Comparison of ENCODE assay signal across 21 cellular contexts in the genomic region with DNA sequence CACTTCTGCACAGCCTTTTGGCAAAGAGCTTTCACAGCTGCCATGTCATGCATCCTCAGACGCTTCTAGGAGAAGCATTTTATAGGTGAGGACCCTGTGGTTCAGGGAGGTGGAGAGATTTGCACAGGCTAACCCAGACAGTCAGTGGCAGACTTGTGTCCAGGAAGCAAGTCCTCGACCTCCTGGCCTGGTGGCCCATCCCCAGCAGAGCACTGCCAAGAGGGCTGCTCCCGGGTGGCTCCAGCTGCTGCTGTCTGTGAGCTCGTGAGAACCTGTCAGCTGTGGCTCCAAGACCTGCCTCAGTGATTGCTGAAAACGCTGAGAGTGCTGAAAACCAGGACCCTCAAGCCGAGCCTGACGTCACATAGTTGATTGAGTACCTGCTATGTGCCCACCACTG.
"Had no signal": no experiment of that assay in that cellular context is flagged by ENCODE, and none has a peak within 500 bp of the region (broad histone marks: within the 10 kb centered on the region; RNA-seq: fewer than 3 reads in every experiment).

No MANE protein-coding gene starts in this region.

- H3K4me1 Mint-ChIP-seq: central memory CD8-positive, alpha-beta T cell; stimulated activated memory B cell treated with anti-CD40 and anti-IgM and Interleukin-4, amounts not matched to agents 10 μg/mL and 1 μg/mL and 100 μg/mL, for 72 hours had no signal

- FAIRE-seq: endothelial cell of umbilical vein had no signal

- ATAC-seq: activated CD8-positive, alpha-beta T cell treated with anti-CD3 and anti-CD28 coated beads, Interleukin-2, amount 10 ng/mL, durations not matched to agents 7 days and 5 days; activated naive CD4-positive, alpha-beta T cell treated with anti-CD3 and anti-CD28 coated beads, Interleukin-2, amount 50 U/mL, for 72 hours; effector memory CD8-positive, alpha-beta T cell; esophagus mucosa; stimulated activated memory B cell treated with anti-CD40 and anti-IgM and Interleukin-4, amounts not matched to agents 10 μg/mL and 1 μg/mL and 100 μg/mL, for 72 hours had no signal

- DNase-seq: activated CD4-positive, alpha-beta T cell treated with anti-CD3 and anti-CD28 coated beads, Interleukin-2, amount 50 U/mL, for 1 hour; activated CD8-positive, alpha-beta T cell treated with anti-CD3 and anti-CD28 coated beads, Interleukin-2, amount 10 ng/mL, durations not matched to agents 7 days and 5 days; aorta; brain microvascular endothelial cell; dorsolateral prefrontal cortex; effector memory CD8-positive, alpha-beta T cell; foreskin melanocyte; hippocampal formation; kidney glomerular epithelial cell; midbrain; nephron progenitor cell; stomach had no signal

- H3K36me3 ChIP-seq: brain microvascular endothelial cell, stomach, suprapubic skin, tibial nerve had no signal

- H3K27ac ChIP-seq: brain microvascular endothelial cell, dorsolateral prefrontal cortex, skin epidermis, stomach, suprapubic skin, tibial nerve had no signal

- H3K4me3 Mint-ChIP-seq: activated CD8-positive, alpha-beta T cell treated with anti-CD3 and anti-CD28 coated beads, Interleukin-2, amount 10 ng/mL, durations not matched to agents 7 days and 5 days; activated T-helper 1 cell treated with anti-CD3 and anti-CD28 coated beads, Interleukin-12 subunit alpha, Interleukin-12 subunit beta, Interleukin-2, Interleukin-4 antibody, amounts not matched to agents 30 ng/mL and 10 ng/mL and 1 ng/mL, durations not matched to agents 14 hours and 24 hours and 36 hours; central memory CD8-positive, alpha-beta T cell; effector memory CD8-positive, alpha-beta T cell; nephron progenitor cell; stimulated activated memory B cell treated with anti-CD40 and anti-IgM and Interleukin-4, amounts not matched to agents 10 μg/mL and 1 μg/mL and 100 μg/mL, for 72 hours had no signal

- H3K4me1 ChIP-seq: stomach, suprapubic skin, tibial nerve had no signal

- H3K27ac Mint-ChIP-seq: activated CD8-positive, alpha-beta T cell treated with anti-CD3 and anti-CD28 coated beads, Interleukin-2, amount 10 ng/mL, durations not matched to agents 7 days and 5 days; activated naive CD4-positive, alpha-beta T cell treated with anti-CD3 and anti-CD28 coated beads, Interleukin-2, amount 50 U/mL, for 72 hours; activated T-helper 1 cell treated with anti-CD3 and anti-CD28 coated beads, Interleukin-12 subunit alpha, Interleukin-12 subunit beta, Interleukin-2, Interleukin-4 antibody, amounts not matched to agents 30 ng/mL and 10 ng/mL and 1 ng/mL, durations not matched to agents 14 hours and 24 hours and 36 hours; effector memory CD8-positive, alpha-beta T cell; nephron progenitor cell; stimulated activated memory B cell treated with anti-CD40 and anti-IgM and Interleukin-4, amounts not matched to agents 10 μg/mL and 1 μg/mL and 100 μg/mL, for 72 hours had no signal

- H3K9me3 Mint-ChIP-seq: activated naive CD4-positive, alpha-beta T cell treated with anti-CD3 and anti-CD28 coated beads, Interleukin-2, amount 50 U/mL, for 72 hours; activated T-helper 1 cell treated with anti-CD3 and anti-CD28 coated beads, Interleukin-12 subunit alpha, Interleukin-12 subunit beta, Interleukin-2, Interleukin-4 antibody, amounts not matched to agents 30 ng/mL and 10 ng/mL and 1 ng/mL, durations not matched to agents 14 hours and 24 hours and 36 hours; central memory CD8-positive, alpha-beta T cell; effector memory CD8-positive, alpha-beta T cell; stimulated activated memory B cell treated with anti-CD40 and anti-IgM and Interleukin-4, amounts not matched to agents 10 μg/mL and 1 μg/mL and 100 μg/mL, for 72 hours had no signal

- H3K36me3 Mint-ChIP-seq: activated naive CD4-positive, alpha-beta T cell treated with anti-CD3 and anti-CD28 coated beads, Interleukin-2, amount 50 U/mL, for 72 hours; stimulated activated memory B cell treated with anti-CD40 and anti-IgM and Interleukin-4, amounts not matched to agents 10 μg/mL and 1 μg/mL and 100 μg/mL, for 72 hours had no signal

- H3K27me3 ChIP-seq: suprapubic skin had no signal

- H3K9me3 ChIP-seq: stomach, suprapubic skin, tibial nerve had no signal

- H3K4me3 ChIP-seq: dorsolateral prefrontal cortex, skin epidermis, stomach, suprapubic skin, tibial nerve had no signal
